In genomic region chr1:55334797-55335196, GRCh38 we compare ENCODE assay signal across 1 cellular context.
TF ChIP-seq lines count a peak whose summit lies in the region.

No MANE protein-coding gene starts in this region.

TF ChIP-seq in H1, 55 proteins besides CTCF, POLR2A, EP300 and RAD21 (continued from another document):
- TF ChIP-seq JUND (IDR thresholded peaks at IDR 0.05; ENCODE audit: low read length) (no peak), MAX (IDR thresholded peaks at IDR 0.05) (no peak), HDAC6 (IDR thresholded peaks at IDR 0.05; ENCODE audit: low read depth, low read length) (no peak), CHD1 (IDR thresholded peaks at IDR 0.05; ENCODE audit: low read depth, low read length) (no peak), CHD7 (IDR thresholded peaks at IDR 0.05; ENCODE audit: insufficient replicate concordance, low read length) (no peak), ATF3 (IDR thresholded peaks at IDR 0.05; ENCODE audit: insufficient read depth, low read depth, low read length) (no peak), POU5F1 (IDR thresholded peaks at IDR 0.05; ENCODE audit: low read depth, low read length) (no peak), TCF12 (IDR thresholded peaks at IDR 0.05; ENCODE audit: low read depth, low read length) (no peak), TEAD4 (IDR thresholded peaks at IDR 0.05; ENCODE audit: low read depth, low read length) (no peak), RXRA (IDR thresholded peaks at IDR 0.05; ENCODE audit: insufficient read depth, low read depth, low read length) (no peak)
